1 cellular context compared by ENCODE assay signal in genomic region chr12:13099910-13100609, GRCh38.
TF ChIP-seq lines count a peak whose summit lies in the region.

No MANE protein-coding gene starts in this region.

TF ChIP-seq in HepG2, 621 proteins besides CTCF, POLR2A, EP300 and RAD21:
- TF ChIP-seq SRY (CRISPR knock-in tag; IDR thresholded peaks at IDR 0.05): no peak
- TF ChIP-seq ZNF24 (IDR thresholded peaks at IDR 0.05): peak; percentile 57; the same call in 1 of the 2 replicates
- TF ChIP-seq ZNF205 (CRISPR knock-in tag; IDR thresholded peaks at IDR 0.05): no peak
- TF ChIP-seq, protein P1, sequence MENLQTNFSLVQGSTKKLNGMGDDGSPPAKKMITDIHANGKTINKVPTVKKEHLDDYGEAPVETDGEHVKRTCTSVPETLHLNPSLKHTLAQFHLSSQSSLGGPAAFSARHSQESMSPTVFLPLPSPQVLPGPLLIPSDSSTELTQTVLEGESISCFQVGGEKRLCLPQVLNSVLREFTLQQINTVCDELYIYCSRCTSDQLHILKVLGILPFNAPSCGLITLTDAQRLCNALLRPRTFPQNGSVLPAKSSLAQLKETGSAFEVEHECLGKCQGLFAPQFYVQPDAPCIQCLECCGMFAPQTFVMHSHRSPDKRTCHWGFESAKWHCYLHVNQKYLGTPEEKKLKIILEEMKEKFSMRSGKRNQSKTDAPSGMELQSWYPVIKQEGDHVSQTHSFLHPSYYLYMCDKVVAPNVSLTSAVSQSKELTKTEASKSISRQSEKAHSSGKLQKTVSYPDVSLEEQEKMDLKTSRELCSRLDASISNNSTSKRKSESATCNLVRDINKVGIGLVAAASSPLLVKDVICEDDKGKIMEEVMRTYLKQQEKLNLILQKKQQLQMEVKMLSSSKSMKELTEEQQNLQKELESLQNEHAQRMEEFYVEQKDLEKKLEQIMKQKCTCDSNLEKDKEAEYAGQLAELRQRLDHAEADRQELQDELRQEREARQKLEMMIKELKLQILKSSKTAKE (CRISPR knock-in tag; IDR thresholded peaks at IDR 0.05; ENCODE audit: borderline replicate concordance): no peak
TF ChIP-seq in HepG2: peak in this region for 1.
